Comparison of ENCODE assay signal across 8 cellular contexts in genomic region chr1:154760469-154760933, GRCh38.
DNase-seq lines count a peak whose midpoint lies in the region; ATAC-seq and TF ChIP-seq lines count a peak whose summit lies in the region.

No MANE protein-coding gene starts in this region.

- H3K27me3 ChIP-seq in AG04450 (ENCODE audit: control insufficient read depth, insufficient read depth, low read length) = peaks cover 31% of the 10 kb centered on the region

- H3K27ac ChIP-seq in AG04450 (ENCODE audit: low read depth, low read length) = no peak overlapping the region

- CTCF ChIA-PET in AG04450 (lab: Charles Lee) = interaction anchor here (0.6 to 2.3 kb wide), 5 partner anchors 23 to 200 kb away, joined by 3 to 14 read pairs (median 3); no protein-coding TSS in a partner anchor

- POLR2A ChIA-PET in AG04450 (lab: Yijun Ruan, JAX) = no interaction called here

- peak; percentile 64 for ATAC-seq in HG02610 (IDR thresholded peaks at IDR 0.05; ENCODE audit: unreplicated experiment)
- no peak for ATAC-seq in GM19467 (IDR thresholded peaks at IDR 0.05; ENCODE audit: unreplicated experiment)

- H3K4me3 ChIP-seq in AG04450 (ENCODE audit: low read depth, low read length) = peak overlapping the region; percentile 31; the same call in 1 of the 2 replicates

- DNase-seq in AG04450 (ENCODE audit: low read depth, low spot score) = no peak
- DNase-seq in SW480 (ENCODE audit: low spot score) = peak; percentile 61
- peak; percentile 72 for DNase-seq in activated naive CD8-positive, alpha-beta T cell treated with anti-CD3 and anti-CD28 coated beads, Interleukin-2, amount 50 U/mL, for 16 hours (ENCODE audit: low read depth, low spot score)
- peak; percentile 27 for DNase-seq in hepatic stellate cell (ENCODE audit: low spot score)
- DNase-seq in stimulated activated CD4-positive, alpha-beta T cell treated with anti-CD3 and anti-CD28 coated beads, Interleukin-12 subunit alpha, Interleukin-12 subunit beta, amount 100 ng/mL, for 4 hours = peak; percentile 90
- no peak for DNase-seq in pons (ENCODE audit: low spot score)

- peaks cover 4% of the 10 kb centered on the region; the same call in 1 of the 2 replicates for H3K9me3 ChIP-seq in AG04450 (ENCODE audit: control insufficient read depth, insufficient read depth, low read length)

- peak; percentile 60 for TF ChIP-seq CTCF in AG04450 (IDR thresholded peaks at IDR 0.05; ENCODE audit: low read depth, low read length)

Comparison
In these comparisons a context has a peak if more than half of its experiments do, and no peak if none do; other contexts are left out.
1. DNase-seq: peak in SW480 (single experiment), activated naive CD8-positive, alpha-beta T cell treated with anti-CD3 and anti-CD28 coated beads, Interleukin-2, amount 50 U/mL, for 16 hours (single experiment), hepatic stellate cell (single experiment) and stimulated activated CD4-positive, alpha-beta T cell treated with anti-CD3 and anti-CD28 coated beads, Interleukin-12 subunit alpha, Interleukin-12 subunit beta, amount 100 ng/mL, for 4 hours (single experiment); none in AG04450 (single experiment) and pons (single experiment).